ENCODE assay signal across 8 cellular contexts in the genomic region with DNA sequence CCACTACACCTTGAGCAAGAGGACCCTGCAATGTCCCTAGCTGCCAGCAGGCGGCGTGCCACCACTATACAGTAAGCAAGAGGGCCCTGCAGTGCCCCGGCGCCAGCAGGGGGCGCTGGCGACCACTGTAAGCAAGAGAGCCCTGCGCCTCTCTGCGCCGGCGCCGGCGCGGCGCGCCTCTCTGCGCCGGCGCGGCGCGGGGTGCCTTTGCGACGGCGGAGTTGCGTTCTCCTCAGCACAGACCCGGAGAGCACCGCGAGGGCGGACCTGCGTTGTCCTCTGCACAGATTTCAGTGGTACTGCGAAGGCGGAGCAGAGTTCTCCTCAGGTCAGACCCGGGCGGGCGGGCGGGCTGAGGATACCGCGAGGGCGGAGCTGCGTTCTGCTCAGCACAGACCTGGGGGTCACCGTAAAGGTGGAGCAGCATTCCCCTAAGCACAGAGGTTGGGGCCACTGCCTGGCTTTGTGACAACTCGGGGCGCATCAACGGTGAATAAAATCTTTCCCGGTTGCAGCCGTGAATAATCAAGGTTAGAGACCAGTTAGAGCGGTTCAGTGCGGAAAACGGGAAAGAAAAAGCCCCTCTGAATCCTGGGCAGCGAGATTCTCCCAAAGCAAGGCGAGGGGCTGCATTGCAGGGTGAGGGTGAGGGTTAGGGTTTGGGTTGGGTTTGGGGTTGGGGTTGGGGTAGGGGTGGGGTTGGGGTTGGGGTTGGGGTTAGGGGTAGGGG. TPM values are rescaled to one million over a fixed set of nuclear protein-coding genes. Genes with fewer than 3 reads are reported as not detected.
A peak's percentile ranks its signal among the peaks of the same experiment; 100 is the strongest.
DNase-seq lines count a peak whose midpoint lies in the region; ATAC-seq, FAIRE-seq and TF ChIP-seq lines count a peak whose summit lies in the region.
"Not testable (repeated sequence)": the region's sequence is repeated elsewhere in the genome, so short reads cannot be mapped to it uniquely, and the experiment has no call there.

No MANE protein-coding gene starts in this region.

- not testable (repeated sequence) for H3K27me3 Mint-ChIP-seq in activated naive CD8-positive, alpha-beta T cell treated with anti-CD3 and anti-CD28 coated beads, Interleukin-2, amount 10 ng/mL, durations not matched to agents 7 days and 5 days

- 71% methylated on average over 25 of the region's 51 CpGs for whole genome bisulfite sequencing in right lobe of liver (ENCODE audit: insufficient coverage, low coverage, low lambda C conversion rate, missing lambda C conversion rate)
- WGBS in small intestine, 3 donors = 84 to 89% (median 85%) methylated on average over 34 to 51 of the region's 51 CpGs
- 86 to 88% methylated on average over 49 to 51 of the region's 51 CpGs for WGBS in aorta, 2 donors

- TF ChIP-seq POLR2A in right lobe of liver (IDR thresholded peaks at IDR 0.05) = not testable (repeated sequence)

- H3K4me1 ChIP-seq in Karpas-422 (ENCODE audit: low read length); right lobe of liver; small intestine (ENCODE audit: control insufficient read depth in 2 of 2, insufficient read depth in 1 of 2, low read depth in 1 of 2, low read length in 1 of 2); aorta (ENCODE audit: control insufficient read depth in 1 of 2, insufficient read depth in 2 of 2, low read length in 2 of 2): not testable (repeated sequence)

- H3K9me3 ChIP-seq in Karpas-422 (ENCODE audit: low read length); WERI-Rb-1 (ENCODE audit: severe bottlenecking); right lobe of liver; small intestine (ENCODE audit: control insufficient read depth, low read depth); aorta (ENCODE audit: control insufficient read depth, low read length): not testable (repeated sequence)

- not testable (repeated sequence) for H3K27me3 ChIP-seq in Karpas-422 (ENCODE audit: low read length); WERI-Rb-1 (ENCODE audit: insufficient read depth, low read depth, severe bottlenecking); right lobe of liver; small intestine (ENCODE audit: control insufficient read depth in 2 of 2, insufficient read depth in 2 of 2, low read length in 2 of 2); aorta (ENCODE audit: control insufficient read depth in 1 of 2, insufficient read depth in 2 of 2, low read length in 1 of 2)

- not testable (repeated sequence) for FAIRE-seq in small intestine (lab: Jason Lieb, UNC)

- TF ChIP-seq CTCF in GM12872 (IDR thresholded peaks at IDR 0.05; ENCODE audit: insufficient read depth, low read depth, low read length) (peak; percentile 56), WERI-Rb-1 (IDR thresholded peaks at IDR 0.05; ENCODE audit: low read depth, low read length) (peak; percentile 45), right lobe of liver (IDR thresholded peaks at IDR 0.05) (peak; percentile 9 to 67 (median 31))

- POLR2A ChIA-PET in activated naive CD8-positive, alpha-beta T cell treated with anti-CD3 and anti-CD28 coated beads, Interleukin-2, amount 10 ng/mL, durations not matched to agents 7 days and 5 days (lab: Charles Lee) = not testable (repeated sequence)

- peak; percentile 34 for ATAC-seq in activated naive CD8-positive, alpha-beta T cell treated with anti-CD3 and anti-CD28 coated beads, Interleukin-2, amount 10 ng/mL, durations not matched to agents 7 days and 5 days (ENCODE audit: low read depth)
- ATAC-seq in right lobe of liver; aorta (ENCODE audit: low FRiP score): not testable (repeated sequence)

- H3K4me2 ChIP-seq in Karpas-422 (ENCODE audit: low read depth, low read length, poor library complexity, severe bottlenecking) = peak overlapping the region; percentile 65

- intact Hi-C loops in right lobe of liver (cut with DNase I); aorta (cut with DNase I): not testable (repeated sequence)

- H3K4me3 ChIP-seq in Karpas-422 (ENCODE audit: low read length) = peak overlapping the region; percentile 67; the same call in 1 of the 2 replicates
- H3K4me3 ChIP-seq in WERI-Rb-1 (ENCODE audit: low read depth, low read length); right lobe of liver; small intestine (ENCODE audit: low read depth in 1 of 2, low read length in 2 of 2); aorta (ENCODE audit: low read length in 2 of 2): not testable (repeated sequence)

- not testable (repeated sequence) for H4K20me1 ChIP-seq in Karpas-422 (ENCODE audit: insufficient read depth, low read depth, low read length)

- not testable (repeated sequence) for H3K9me3 Mint-ChIP-seq in activated naive CD8-positive, alpha-beta T cell treated with anti-CD3 and anti-CD28 coated beads, Interleukin-2, amount 10 ng/mL, durations not matched to agents 7 days and 5 days

- H3K27ac Mint-ChIP-seq in activated naive CD8-positive, alpha-beta T cell treated with anti-CD3 and anti-CD28 coated beads, Interleukin-2, amount 10 ng/mL, durations not matched to agents 7 days and 5 days = not testable (repeated sequence)

- not testable (repeated sequence) for H3K36me3 ChIP-seq in Karpas-422 (ENCODE audit: insufficient read depth, low read length); WERI-Rb-1; right lobe of liver; small intestine (ENCODE audit: control insufficient read depth in 2 of 2, insufficient read depth in 2 of 2, low read length in 2 of 2); aorta (ENCODE audit: control insufficient read depth in 1 of 2, insufficient read depth in 2 of 2, low read length in 1 of 2)

- not testable (repeated sequence) for H3K79me2 ChIP-seq in Karpas-422 (ENCODE audit: low read length)

- H3K4me1 Mint-ChIP-seq in activated naive CD8-positive, alpha-beta T cell treated with anti-CD3 and anti-CD28 coated beads, Interleukin-2, amount 10 ng/mL, durations not matched to agents 7 days and 5 days = not testable (repeated sequence)

- peak; percentile 96 for DNase-seq in Karpas-422
- peak; percentile 69 for DNase-seq in WERI-Rb-1
- peak; percentile 83 for DNase-seq in activated naive CD8-positive, alpha-beta T cell treated with anti-CD3 and anti-CD28 coated beads, Interleukin-2, amount 10 ng/mL, durations not matched to agents 7 days and 5 days
- peak; percentile 17 for DNase-seq in fibroblast of gingiva (ENCODE audit: low read depth)
- DNase-seq in right lobe of liver = peak in 1 of 3 donors; percentile 26
- peak; percentile 18 for DNase-seq in small intestine
- DNase-seq in aorta = peak; percentile 72 to 78

- peak overlapping the region; percentile 73 for H3K9ac ChIP-seq in Karpas-422 (ENCODE audit: low read length)

- not testable (repeated sequence) for H3K36me3 Mint-ChIP-seq in activated naive CD8-positive, alpha-beta T cell treated with anti-CD3 and anti-CD28 coated beads, Interleukin-2, amount 10 ng/mL, durations not matched to agents 7 days and 5 days

- H3K9me2 ChIP-seq in Karpas-422 (replicated peaks; ENCODE audit: insufficient read depth, low read length) = not testable (repeated sequence)

- H2AFZ ChIP-seq in Karpas-422 (ENCODE audit: low read length) = not testable (repeated sequence)

- H3K27ac ChIP-seq in Karpas-422 (ENCODE audit: low read length) = 0 out of 2 replicates have a peak overlapping the region, but pooled peaks have one; percentile 40
- not testable (repeated sequence) for H3K27ac ChIP-seq in WERI-Rb-1; right lobe of liver; small intestine (ENCODE audit: low read depth in 1 of 2, low read length in 1 of 2); aorta (ENCODE audit: low read depth in 1 of 2, low read length in 2 of 2)

- peak overlapping the region; percentile 56 for H3K4me3 Mint-ChIP-seq in activated naive CD8-positive, alpha-beta T cell treated with anti-CD3 and anti-CD28 coated beads, Interleukin-2, amount 10 ng/mL, durations not matched to agents 7 days and 5 days

RNA-seq across cellular contexts. Expression of a gene that starts 24.9 kb away (rescaled TPM):
- total RNA-seq in Karpas-422 (2014; rRNA removed; shearing (Covaris generic); ENCODE audit: low replicate concordance) = 17.5 and 38.5 TPM in 2 replicates
- total RNA-seq in activated naive CD8-positive, alpha-beta T cell treated with anti-CD3 and anti-CD28 coated beads, Interleukin-2, amount 10 ng/mL, durations not matched to agents 7 days and 5 days = 10 to 100 TPM; 23.9 to 27.4 TPM
- 10 to 100 TPM in 2 of 6 experiments, 1 to 10 TPM in 3, under 1 TPM in 1; 0.92 to 11.0 (median 6.9) TPM for total RNA-seq in right lobe of liver
- polyA plus RNA-seq in small intestine = 10 to 100 TPM in 1 of 3 donors, 1 to 10 TPM in 2; 3.5 to 10.1 (median 6.5) TPM
- 10 to 100 TPM; 16.1 to 27.9 TPM for total RNA-seq in aorta
- polyA plus RNA-seq in aorta = 10 to 100 TPM in 1 of 2 donors, 1 to 10 TPM in 1; 8.9 to 27.8 TPM
